In genomic region chr9:136362450-136362784, GRCh38 we compare ENCODE assay signal across 9 cellular contexts. TPM values are rescaled to one million over a fixed set of nuclear protein-coding genes. Genes with fewer than 3 reads are reported as not detected.
DNase-seq lines count a peak whose midpoint lies in the region; ATAC-seq and TF ChIP-seq lines count a peak whose summit lies in the region.
"Had no signal": no experiment of that assay in that cellular context is flagged by ENCODE, and none has a peak within 500 bp of the region (broad histone marks: within the 10 kb centered on the region; RNA-seq: fewer than 3 reads in every experiment).

No MANE protein-coding gene starts in this region.

- H3K27me3 Mint-ChIP-seq in activated naive CD4-positive, alpha-beta T cell treated with anti-CD3 and anti-CD28 coated beads, Interleukin-2, amount 10 ng/mL, durations not matched to agents 7 days and 5 days, result peaks cover 4% of the 10 kb centered on the region
- no peaks in the 10 kb centered on the region for H3K27me3 Mint-ChIP-seq in activated naive CD8-positive, alpha-beta T cell treated with anti-CD3 and anti-CD28 coated beads for 36 hours

- H3K9me3 ChIP-seq in liver (ENCODE audit: control insufficient read depth in 4 of 4, low read length in 3 of 4), result no peaks in the 10 kb centered on the region
- no peaks in the 10 kb centered on the region for H3K9me3 ChIP-seq in tibial nerve
- H3K9me3 ChIP-seq: left lung had no signal

- no peak for TF ChIP-seq POLR2A in tibial nerve (IDR thresholded peaks at IDR 0.05)

- TF ChIP-seq RAD21 in liver (IDR thresholded peaks at IDR 0.05), result no peak

- CTCF ChIA-PET in activated naive CD4-positive, alpha-beta T cell treated with anti-CD3 and anti-CD28 coated beads, Interleukin-2, amount 10 ng/mL, durations not matched to agents 7 days and 5 days (lab: Charles Lee), result no interaction called here

- H3K9ac ChIP-seq in liver (ENCODE audit: low read depth in 1 of 2, low read length in 2 of 2), result no peak overlapping the region

- no peaks in the 10 kb centered on the region for H3K9me3 Mint-ChIP-seq in activated naive CD4-positive, alpha-beta T cell treated with anti-CD3 and anti-CD28 coated beads, Interleukin-2, amount 10 ng/mL, durations not matched to agents 7 days and 5 days
- no peaks in the 10 kb centered on the region for H3K9me3 Mint-ChIP-seq in activated naive CD8-positive, alpha-beta T cell treated with anti-CD3 and anti-CD28 coated beads for 36 hours

- H3K36me3 ChIP-seq in liver (ENCODE audit: control insufficient read depth in 4 of 4, insufficient read depth in 3 of 4, low read depth in 1 of 4, low read length in 3 of 4), result peaks cover 0 to 1% (median 0%) of the 10 kb centered on the region in 4 donors
- H3K36me3 ChIP-seq in tibial nerve, result peaks cover 0 to 19% (median 0%) of the 10 kb centered on the region in 3 donors

- H3K4me1 ChIP-seq in liver (ENCODE audit: control insufficient read depth in 4 of 4, insufficient read depth in 4 of 4, low read length in 3 of 4) (peaks cover 5 to 13% (median 6%) of the 10 kb centered on the region in 4 donors), tibial nerve (peaks cover 0 to 63% (median 21%) of the 10 kb centered on the region in 4 donors)

- no peak for TF ChIP-seq EP300 in tibial nerve (IDR thresholded peaks at IDR 0.05)

- no peaks in the 10 kb centered on the region for H3K36me3 Mint-ChIP-seq in activated naive CD4-positive, alpha-beta T cell treated with anti-CD3 and anti-CD28 coated beads, Interleukin-2, amount 10 ng/mL, durations not matched to agents 7 days and 5 days
- H3K36me3 Mint-ChIP-seq in activated naive CD8-positive, alpha-beta T cell treated with anti-CD3 and anti-CD28 coated beads for 36 hours, result no peaks in the 10 kb centered on the region

- TF ChIP-seq CTCF in liver (IDR thresholded peaks at IDR 0.05; ENCODE audit: low read depth, low read length, missing input control) (no peak), tibial nerve (IDR thresholded peaks at IDR 0.05) (no peak)

- DNase-seq in activated naive CD4-positive, alpha-beta T cell treated with anti-CD3 and anti-CD28 coated beads, Interleukin-2, amount 10 ng/mL, durations not matched to agents 7 days and 5 days, result no peak
- no peak for DNase-seq in activated naive CD4-positive, alpha-beta T cell treated with anti-CD3 and anti-CD28 coated beads, Interleukin-2, amount 50 U/mL, for 16 hours
- DNase-seq in activated naive CD8-positive, alpha-beta T cell treated with anti-CD3 and anti-CD28 coated beads for 36 hours, result no peak
- DNase-seq in tibial nerve (ENCODE audit: low spot score in 2 of 2) (no peak), nucleus accumbens (lab: John Stamatoyannopoulos, UW) (no peak), iPS-NIHi11 (ENCODE audit: low spot score) (no peak)

- H3K4me3 ChIP-seq in liver (ENCODE audit: low read depth in 1 of 3, low read length in 3 of 3), result no peak overlapping the region
- peak overlapping the region in 1 of 4 donors; percentile 86 for H3K4me3 ChIP-seq in tibial nerve

- peaks cover 9% of the 10 kb centered on the region for H3K4me1 Mint-ChIP-seq in activated naive CD4-positive, alpha-beta T cell treated with anti-CD3 and anti-CD28 coated beads, Interleukin-2, amount 10 ng/mL, durations not matched to agents 7 days and 5 days
- peaks cover 2% of the 10 kb centered on the region for H3K4me1 Mint-ChIP-seq in activated naive CD8-positive, alpha-beta T cell treated with anti-CD3 and anti-CD28 coated beads for 36 hours

- 89% methylated on average over 6 of the region's 6 CpGs for WGBS in liver
- WGBS in tibial nerve, 2 donors, result 69 to 77% methylated on average over 2 to 3 of the region's 6 CpGs

- H3K27ac ChIP-seq in liver (ENCODE audit: low read depth in 1 of 2, low read length in 2 of 2) (peak overlapping the region; percentile 42 to 44), tibial nerve (peak overlapping the region; percentile 68 to 98 (median 84))

- no peak for ATAC-seq in HG02840 (IDR thresholded peaks at IDR 0.05; ENCODE audit: low FRiP score, unreplicated experiment)

- H3K27me3 ChIP-seq in liver (ENCODE audit: control insufficient read depth in 4 of 4, insufficient read depth in 4 of 4, low read length in 3 of 4) (no peaks in the 10 kb centered on the region), tibial nerve (no peaks in the 10 kb centered on the region)

- peak overlapping the region; percentile 92 for H3K27ac Mint-ChIP-seq in activated naive CD4-positive, alpha-beta T cell treated with anti-CD3 and anti-CD28 coated beads, Interleukin-2, amount 10 ng/mL, durations not matched to agents 7 days and 5 days
- H3K27ac Mint-ChIP-seq in activated naive CD8-positive, alpha-beta T cell treated with anti-CD3 and anti-CD28 coated beads for 36 hours, result peak overlapping the region; percentile 29

- H3K4me3 Mint-ChIP-seq in activated naive CD4-positive, alpha-beta T cell treated with anti-CD3 and anti-CD28 coated beads, Interleukin-2, amount 10 ng/mL, durations not matched to agents 7 days and 5 days, result peak overlapping the region; percentile 82
- H3K4me3 Mint-ChIP-seq in activated naive CD8-positive, alpha-beta T cell treated with anti-CD3 and anti-CD28 coated beads for 36 hours, result no peak overlapping the region

TF ChIP-seq in liver, 16 proteins besides CTCF, POLR2A, EP300 and RAD21:
- no peak for TF ChIP-seq NR2F2 (IDR thresholded peaks at IDR 0.05)
- TF ChIP-seq RXRA (IDR thresholded peaks at IDR 0.05), result no peak
- TF ChIP-seq YY1 (IDR thresholded peaks at IDR 0.05), result no peak
- TF ChIP-seq SP1 (IDR thresholded peaks at IDR 0.05), result no peak
- no peak for TF ChIP-seq FOXA1 (IDR thresholded peaks at IDR 0.05)
- no peak for TF ChIP-seq HNF4G (IDR thresholded peaks at IDR 0.05)
- TF ChIP-seq FOXA2 (IDR thresholded peaks at IDR 0.05), result no peak
- no peak for TF ChIP-seq EGR1 (IDR thresholded peaks at IDR 0.05; ENCODE audit: low read depth in 2 of 2)
- no peak for TF ChIP-seq ZBTB33 (IDR thresholded peaks at IDR 0.05)
- TF ChIP-seq JUND (IDR thresholded peaks at IDR 0.05), result no peak

RNA-seq across cellular contexts. Expression of gene DNLZ, which starts 1.1 kb away (rescaled TPM):
- 10 to 100 TPM; 24.9 to 26.2 TPM for total RNA-seq in activated naive CD8-positive, alpha-beta T cell treated with anti-CD3 and anti-CD28 coated beads for 36 hours
- total RNA-seq in liver (1 to 10 TPM; 2.0 to 2.9 TPM), tibial nerve (10 to 100 TPM; 49.4 to 79.5 (median 70.8) TPM)
- polyA plus RNA-seq in liver, result 1 to 10 TPM; 6.2 to 7.1 TPM

RNA-seq across cellular contexts. Expression of gene CARD9, which starts 11.1 kb away (rescaled TPM):
- total RNA-seq in activated naive CD8-positive, alpha-beta T cell treated with anti-CD3 and anti-CD28 coated beads for 36 hours, result 1 to 10 TPM; 1.5 to 1.8 TPM
- 1 to 10 TPM; 3.1 to 5.3 TPM for total RNA-seq in liver
- 1 to 10 TPM in 1 of 2 donors, under 1 TPM in 1; 0.25 to 1.3 TPM for polyA plus RNA-seq in liver
- 10 to 100 TPM in 1 of 4 donors, 1 to 10 TPM in 3; 3.1 to 19.8 (median 3.1) TPM for total RNA-seq in tibial nerve

RNA-seq across cellular contexts. Expression of gene GPSM1, which starts 35.1 kb away (rescaled TPM):
- 10 to 100 TPM in 1 of 2 experiments, 1 to 10 TPM in 1; 9.1 to 11.0 TPM for total RNA-seq in activated naive CD8-positive, alpha-beta T cell treated with anti-CD3 and anti-CD28 coated beads for 36 hours
- total RNA-seq in liver (1 to 10 TPM; 2.1 to 2.9 TPM), tibial nerve (10 to 100 TPM; 28.8 to 95.1 (median 38.1) TPM)
- 1 to 10 TPM in 1 of 2 donors, under 1 TPM in 1; 0.11 to 1.1 TPM for polyA plus RNA-seq in liver

RNA-seq across cellular contexts. Expression of gene SNAPC4, which starts 37.6 kb away (rescaled TPM):
- 10 to 100 TPM; 25.2 to 28.0 TPM for total RNA-seq in activated naive CD8-positive, alpha-beta T cell treated with anti-CD3 and anti-CD28 coated beads for 36 hours
- total RNA-seq in liver, result 1 to 10 TPM; 2.3 to 4.2 TPM
- 1 to 10 TPM in 1 of 2 donors, under 1 TPM in 1; 0.75 to 3.9 TPM for polyA plus RNA-seq in liver
- 10 to 100 TPM in 1 of 4 donors, 1 to 10 TPM in 3; 7.0 to 21.0 (median 9.5) TPM for total RNA-seq in tibial nerve

RNA-seq across cellular contexts. Expression of gene ENTR1, which starts 48.0 kb away (rescaled TPM):
- 10 to 100 TPM; 55.4 to 58.2 TPM for total RNA-seq in activated naive CD8-positive, alpha-beta T cell treated with anti-CD3 and anti-CD28 coated beads for 36 hours
- total RNA-seq in liver (10 to 100 TPM; 11.0 to 25.6 TPM), tibial nerve (100 to 1,000 TPM in 1 of 4 donors, 10 to 100 TPM in 3; 52.6 to 101 (median 70.9) TPM)
- polyA plus RNA-seq in liver, result 10 to 100 TPM; 12.7 to 28.1 TPM

Comparison
In these comparisons a context has a peak if more than half of its experiments do, and no peak if none do; other contexts are left out.
1. RNA of gene DNLZ, which starts 1.1 kb away (total RNA-seq): 49.4 to 79.5 TPM in tibial nerve and 24.9 to 26.2 TPM in activated naive CD8-positive, alpha-beta T cell treated with anti-CD3 and anti-CD28 coated beads for 36 hours; 2.0 to 2.9 TPM in liver; every median in the first group is over 4 times any median in the second.